Comparison of ENCODE assay signal across 9 cellular contexts in the genomic region with DNA sequence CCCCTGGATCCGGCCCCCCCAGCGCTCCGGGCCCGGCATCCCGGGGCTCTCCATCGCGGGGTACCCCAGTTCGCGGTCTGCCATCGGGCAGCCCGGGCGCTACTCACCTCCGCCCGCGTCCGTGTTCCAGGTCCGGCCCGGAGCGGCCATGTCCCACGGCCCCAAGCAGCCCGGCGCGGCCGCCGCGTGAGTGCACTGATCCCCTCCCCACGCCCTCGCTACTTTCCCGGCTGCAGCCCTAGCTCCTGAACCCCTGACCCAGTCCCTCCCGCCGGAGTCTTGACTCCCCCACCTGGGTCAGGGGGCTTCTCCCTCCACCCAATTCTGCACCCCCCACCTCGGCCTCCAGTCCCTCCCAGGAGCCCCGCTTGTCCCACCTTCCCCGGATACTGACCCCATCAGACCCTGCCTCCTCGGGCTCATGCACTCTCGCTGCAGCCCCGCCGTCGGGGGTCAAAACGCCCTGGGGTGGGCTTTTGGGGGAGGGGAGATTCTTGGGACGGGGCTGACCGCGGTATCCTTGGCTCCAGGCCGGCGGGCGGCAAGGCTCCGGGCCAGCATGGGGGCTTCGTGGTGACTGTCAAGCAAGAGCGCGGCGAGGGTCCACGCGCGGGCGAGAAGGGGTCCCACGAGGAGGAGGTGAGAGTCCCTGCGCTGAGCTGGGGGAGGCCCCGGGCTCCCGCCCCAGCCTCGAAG. TPM values are rescaled to one million over a fixed set of nuclear protein-coding genes. Genes with fewer than 3 reads are reported as not detected.
DNase-seq lines count a peak whose midpoint lies in the region; FAIRE-seq and TF ChIP-seq lines count a peak whose summit lies in the region.
"Had no signal": no experiment of that assay in that cellular context is flagged by ENCODE, and none has a peak within 500 bp of the region (broad histone marks: within the 10 kb centered on the region; RNA-seq: fewer than 3 reads in every experiment).

No MANE protein-coding gene starts in this region.

- H3K4ac ChIP-seq in neuronal stem cell (ENCODE audit: low read length), result peak overlapping the region; percentile 37

- peak overlapping the region; percentile 65 for H3K23ac ChIP-seq in neuronal stem cell (ENCODE audit: low read depth, low read length, poor library complexity)

- H3K27me3 ChIP-seq in neuronal stem cell (ENCODE audit: control insufficient read depth in 3 of 3, insufficient read depth in 3 of 3, low read depth in 1 of 3, low read length in 3 of 3), result peaks cover 0 to 17% (median 0%) of the 10 kb centered on the region in 3 experiments

- H3K4me3 ChIP-seq in epithelial cell of proximal tubule (ENCODE audit: low read depth, low read length), result peak overlapping the region; percentile 96
- H3K4me3 ChIP-seq in neuronal stem cell (ENCODE audit: low read length in 2 of 2), result peak overlapping the region; percentile 94 to 98

- peaks cover 3% of the 10 kb centered on the region for H3K79me1 ChIP-seq in neuronal stem cell (ENCODE audit: low read depth, low read length)

- H3K14ac ChIP-seq in neuronal stem cell (ENCODE audit: low read length), result peak overlapping the region; percentile 38

- no peak overlapping the region for H4K8ac ChIP-seq in neuronal stem cell (ENCODE audit: low read depth, low read length)

- no peak overlapping the region for H4K91ac ChIP-seq in neuronal stem cell (ENCODE audit: low read depth, low read length, poor library complexity)

- FAIRE-seq in H54 (lab: Jason Lieb, UNC), result no peak

- peak overlapping the region; percentile 93 for H2BK5ac ChIP-seq in neuronal stem cell (ENCODE audit: low read length)

- TF ChIP-seq POLR2A in H54 (IDR thresholded peaks at IDR 0.05; ENCODE audit: low read depth, low read length), result 0 out of 2 replicates have a peak, but pooled peaks have one; percentile 12

- CTCF ChIA-PET in RWPE1 (lab: Yijun Ruan, JAX), result interaction anchor here (1.1 kb wide), 1 partner anchor 29 kb away, joined by 3 read pairs; no protein-coding TSS in a partner anchor

- peak overlapping the region; percentile 97 for H3K18ac ChIP-seq in neuronal stem cell (ENCODE audit: low read length)

- H3K27ac ChIP-seq in RWPE1, result peak overlapping the region; percentile 81
- no peak overlapping the region for H3K27ac ChIP-seq in neuronal stem cell (replicated peaks; ENCODE audit: low read length)

- no CpG with 5 or more reads among the region's 60 CpGs for WGBS in neuronal stem cell (ENCODE audit: extremely low coverage in 2 of 2, insufficient read length in 2 of 2, insufficient replicate concordance in 1 of 2), 2 donors

- peaks cover 5 to 17% of the 10 kb centered on the region in 2 donors for H3K4me1 ChIP-seq in neuronal stem cell (ENCODE audit: control insufficient read depth in 2 of 2, insufficient read depth in 1 of 2, low read depth in 1 of 2, low read length in 2 of 2)

- H3K9me3 ChIP-seq in neuronal stem cell (replicated peaks in 1 of 2; ENCODE audit: control insufficient read depth in 2 of 2, insufficient read depth in 1 of 2, low read depth in 1 of 2, low read length in 2 of 2), result no peaks in the 10 kb centered on the region

- H2BK15ac ChIP-seq in neuronal stem cell (ENCODE audit: low read length), result peak overlapping the region; percentile 71

- DNase-seq in COLO668 (lab: John Stamatoyannopoulos, UW; ENCODE audit: unreplicated experiment), result peak; percentile 46
- no peak for DNase-seq in H54 (ENCODE audit: insufficient read length, low spot score)
- no peak for DNase-seq in RWPE1 (ENCODE audit: low spot score)
- no peak for DNase-seq in epithelial cell of proximal tubule (ENCODE audit: low read depth)
- no peak for DNase-seq in neuronal stem cell (ENCODE audit: low spot score)
- no peak for DNase-seq in NCI-H146 treated with DMSO at 0.1 percent for 48 hours (lab: John Stamatoyannopoulos, UW; ENCODE audit: unreplicated experiment)
- DNase-seq in activated gamma-delta T cell treated with Interleukin-2 at 50 U/mL for 16 hours, result no peak
- DNase-seq in cerebellar cortex (ENCODE audit: low spot score), result no peak

- H3K9ac ChIP-seq in neuronal stem cell (ENCODE audit: low read depth, low read length, poor library complexity), result peak overlapping the region; percentile 96

- H2AK5ac ChIP-seq in neuronal stem cell (ENCODE audit: low read depth, low read length), result peak overlapping the region; percentile 92

- POLR2A ChIA-PET in RWPE1 (lab: Yijun Ruan, JAX; ENCODE audit: low non-redundant PET), result no interaction called here

- no peak overlapping the region for H2BK120ac ChIP-seq in neuronal stem cell (ENCODE audit: low read depth, low read length)

- peaks cover 9 to 19% of the 10 kb centered on the region in 2 donors for H3K36me3 ChIP-seq in neuronal stem cell (replicated peaks in 1 of 2; ENCODE audit: control insufficient read depth in 2 of 2, insufficient read depth in 2 of 2, low read length in 2 of 2)

- no peak for TF ChIP-seq CTCF in RWPE1 (conservative IDR thresholded peaks at IDR 0.05; ENCODE audit: low read depth)
- TF ChIP-seq CTCF in epithelial cell of proximal tubule (conservative IDR thresholded peaks at IDR 0.05; ENCODE audit: low read depth, low read length), result no peak

- H2BK12ac ChIP-seq in neuronal stem cell (ENCODE audit: low read length), result no peak overlapping the region

- peak overlapping the region; percentile 97 for H3K4me2 ChIP-seq in neuronal stem cell (ENCODE audit: insufficient read depth, low read length, poor library complexity, severe bottlenecking)

- H2AFZ ChIP-seq in neuronal stem cell (ENCODE audit: low read length), result peak overlapping the region; percentile 85

RNA-seq across cellular contexts. Expression of a gene that starts 0.6 kb away (rescaled TPM):
- total RNA-seq in epithelial cell of proximal tubule, result 125 and 135 TPM in 2 replicates
- polyA plus RNA-seq in neuronal stem cell (2013, experiment 1 of 2), result 76.9 TPM
- 73.8 TPM for polyA plus RNA-seq in neuronal stem cell (2013, experiment 2 of 2)

RNA-seq across cellular contexts. Expression of a gene that starts 12.0 kb away (rescaled TPM):
- not detected in 2 replicates for total RNA-seq in epithelial cell of proximal tubule
- 0.46 TPM for polyA plus RNA-seq in neuronal stem cell (2013, experiment 1 of 2)
- 0.47 TPM for polyA plus RNA-seq in neuronal stem cell (2013, experiment 2 of 2)

RNA-seq across cellular contexts. Expression of a gene that starts 15.9 kb away (rescaled TPM):
- 238 and 260 TPM in 2 replicates for total RNA-seq in epithelial cell of proximal tubule
- polyA plus RNA-seq in neuronal stem cell (2013, experiment 1 of 2), result 27.9 TPM
- polyA plus RNA-seq in neuronal stem cell (2013, experiment 2 of 2), result 25.3 TPM

RNA-seq across cellular contexts. Expression of a gene that starts 33.4 kb away (rescaled TPM):
- total RNA-seq in epithelial cell of proximal tubule, result 0.17 and 0.51 TPM in 2 replicates
- polyA plus RNA-seq in neuronal stem cell (2013, experiment 1 of 2), result 0.11 TPM
- 0.12 TPM for polyA plus RNA-seq in neuronal stem cell (2013, experiment 2 of 2)

RNA-seq across cellular contexts. Expression of a gene that starts 34.3 kb away (rescaled TPM):
- not detected in 2 replicates for total RNA-seq in epithelial cell of proximal tubule
- 0.07 TPM for polyA plus RNA-seq in neuronal stem cell (2013, experiment 1 of 2)
- polyA plus RNA-seq in neuronal stem cell (2013, experiment 2 of 2), result 0.07 TPM
- total RNA-seq: NCI-H460 had no signal
